In the genomic region with DNA sequence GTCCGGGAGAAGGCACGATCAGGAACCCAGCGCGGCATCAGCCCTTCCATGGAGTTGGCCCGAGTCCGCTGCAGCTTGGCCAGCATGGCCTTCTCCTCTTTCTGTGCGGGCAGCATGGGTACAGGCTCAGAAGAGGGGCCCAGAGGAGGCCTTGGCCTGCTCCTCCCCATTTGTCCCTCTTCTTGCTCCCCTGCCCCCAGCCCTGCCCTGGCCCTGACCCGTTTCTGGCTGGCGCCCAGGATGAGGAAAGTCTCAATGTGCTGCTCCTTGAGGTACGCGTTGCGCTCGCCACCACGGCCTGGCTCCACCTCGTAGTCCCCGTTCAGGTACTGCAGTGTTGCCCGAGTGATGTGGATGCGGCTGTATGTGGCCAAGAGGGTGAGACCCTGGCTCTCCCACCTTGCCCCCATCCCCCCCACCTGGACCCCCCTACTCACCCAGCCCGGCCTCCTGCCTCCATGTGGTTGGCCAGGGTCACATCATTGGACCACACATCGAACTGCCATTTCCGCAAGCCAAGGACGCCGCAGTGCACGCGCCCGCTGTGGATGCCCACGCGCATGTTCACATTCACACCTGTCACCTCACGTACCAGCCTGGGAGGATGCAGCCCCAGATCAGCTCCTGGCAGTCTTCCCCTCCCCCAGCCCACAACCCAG, we compare ENCODE assay signal across 1 cellular context.
TF ChIP-seq lines count a peak whose summit lies in the region.

No MANE protein-coding gene starts in this region.

TF ChIP-seq in H1, 55 proteins besides CTCF, POLR2A, EP300 and RAD21:
- no peak for TF ChIP-seq CTBP2 (IDR thresholded peaks at IDR 0.05; ENCODE audit: borderline replicate concordance, insufficient read depth, insufficient read length, low read length)
- TF ChIP-seq JUN (IDR thresholded peaks at IDR 0.05; ENCODE audit: low read depth, low read length), result no peak
- TF ChIP-seq EZH2 (IDR thresholded peaks at IDR 0.05; ENCODE audit: low read depth, low read length, severe bottlenecking), result no peak
- TF ChIP-seq JUND (IDR thresholded peaks at IDR 0.05; ENCODE audit: low read length), result no peak
- TF ChIP-seq MAX (IDR thresholded peaks at IDR 0.05), result no peak
- no peak for TF ChIP-seq NRF1 (IDR thresholded peaks at IDR 0.05; ENCODE audit: low read depth, low read length)
- no peak for TF ChIP-seq CBX5 (IDR thresholded peaks at IDR 0.05; ENCODE audit: low read depth, low read length)
- TF ChIP-seq RFX5 (IDR thresholded peaks at IDR 0.05; ENCODE audit: borderline replicate concordance, low read depth, low read length), result no peak
- no peak for TF ChIP-seq E2F6 (IDR thresholded peaks at IDR 0.05)
- no peak for TF ChIP-seq TBP (IDR thresholded peaks at IDR 0.05; ENCODE audit: low read depth, low read length)
- no peak for TF ChIP-seq RXRA (IDR thresholded peaks at IDR 0.05; ENCODE audit: insufficient read depth, low read depth, low read length)
- no peak for TF ChIP-seq SUZ12 (IDR thresholded peaks at IDR 0.05; ENCODE audit: low read length)
- no peak for TF ChIP-seq CHD2 (IDR thresholded peaks at IDR 0.05; ENCODE audit: low read length)
- TF ChIP-seq RBBP5 (IDR thresholded peaks at IDR 0.05; ENCODE audit: borderline replicate concordance, low read depth, low read length), result no peak
- no peak for TF ChIP-seq CHD1 (IDR thresholded peaks at IDR 0.05; ENCODE audit: low read depth, low read length)
